Comparison of ENCODE assay signal across 21 cellular contexts in genomic region chr7:40009301-40009700, GRCh38. TPM values are rescaled to one million over a fixed set of nuclear protein-coding genes. Genes with fewer than 3 reads are reported as not detected.
DNase-seq lines count a peak whose midpoint lies in the region; ATAC-seq, FAIRE-seq and TF ChIP-seq lines count a peak whose summit lies in the region.
"Had no signal": no experiment of that assay in that cellular context is flagged by ENCODE, and none has a peak within 500 bp of the region (broad histone marks: within the 10 kb centered on the region; RNA-seq: fewer than 3 reads in every experiment).

No MANE protein-coding gene starts in this region.

- intact Hi-C loops in GM12878 (cut with micrococcal nuclease; ENCODE audit: unreplicated experiment) = no loop called here

- in situ Hi-C loops in GM23248 (cut with MboI) (no loop called here), GM12878 (cut with MboI) (no loop called here)

- ATAC-seq in GM12878 (no peak), HG03196 (IDR thresholded peaks at IDR 0.05; ENCODE audit: unreplicated experiment) (no peak)
- ATAC-seq: Right ventricle myocardium inferior had no signal

- H3K79me2 ChIP-seq in GM23248 (ENCODE audit: insufficient read depth) (peaks cover 71% of the 10 kb centered on the region), GM12878 (ENCODE audit: control insufficient read depth, insufficient read depth, low read length) (no peaks in the 10 kb centered on the region; the same call in 1 of the 2 replicates)

- H3K9me3 ChIP-seq in GM23248 (ENCODE audit: low read depth) = no peaks in the 10 kb centered on the region
- no peaks in the 10 kb centered on the region for H3K9me3 ChIP-seq in GM12878 (replicated peaks; ENCODE audit: control insufficient read depth, insufficient read depth, low read length)
- no peaks in the 10 kb centered on the region for H3K9me3 ChIP-seq in subcutaneous abdominal adipose tissue (ENCODE audit: control insufficient read depth in 5 of 5, low read length in 5 of 5)
- H3K9me3 ChIP-seq: BLaER1, Caco-2 had no signal

- RAD21 ChIA-PET in GM12878 (lab: Charles Lee; ENCODE audit: unreplicated experiment) = no interaction called here

- FAIRE-seq in GM12878 (lab: Jason Lieb, UNC) = no peak
- FAIRE-seq: GM12892, H54 had no signal

- H2AFZ ChIP-seq in GM23248 (no peak overlapping the region), GM12878 (ENCODE audit: control insufficient read depth, low read depth, low read length) (no peak overlapping the region)

- no peak for TF ChIP-seq RAD21 in GM12878 (IDR thresholded peaks at IDR 0.05; ENCODE audit: insufficient read depth, low read depth, low read length)

- POLR2A ChIA-PET in GM12878 (lab: Charles Lee) = no interaction called here

- H3K27ac ChIP-seq in GM23248 (no peak overlapping the region), GM12878 (ENCODE audit: control insufficient read depth, insufficient read depth) (no peak overlapping the region), subcutaneous abdominal adipose tissue (ENCODE audit: low read depth, low read length) (peak overlapping the region; percentile 11)
- H3K27ac ChIP-seq: BLaER1 had no signal

- no peak overlapping the region for H3K4me3 ChIP-seq in GM23248
- H3K4me3 ChIP-seq in GM12878 = no peak overlapping the region
- H3K4me3 ChIP-seq in subcutaneous abdominal adipose tissue (ENCODE audit: low read depth in 1 of 5, low read length in 5 of 5) = no peak overlapping the region
- H3K4me3 ChIP-seq: BLaER1 had no signal

- no peak for TF ChIP-seq EP300 in GM12878 (IDR thresholded peaks at IDR 0.05; ENCODE audit: borderline replicate concordance in 1 of 2, control insufficient read depth in 1 of 2, low read depth in 2 of 2, low read length in 2 of 2)

- H4K20me1 ChIP-seq in GM23248 (ENCODE audit: insufficient read depth) (no peaks in the 10 kb centered on the region; the same call in 1 of the 2 replicates), GM12878 (ENCODE audit: control insufficient read depth, insufficient read depth) (no peaks in the 10 kb centered on the region)

- H3K4me1 ChIP-seq in GM23248 (ENCODE audit: insufficient read depth) = peaks cover 19% of the 10 kb centered on the region
- no peaks in the 10 kb centered on the region for H3K4me1 ChIP-seq in GM12878 (ENCODE audit: control insufficient read depth, insufficient read depth, low read length)
- H3K4me1 ChIP-seq in subcutaneous abdominal adipose tissue (ENCODE audit: control insufficient read depth in 5 of 5, insufficient read depth in 5 of 5, low read length in 5 of 5) = peaks cover 0 to 19% (median 3%) of the 10 kb centered on the region in 5 donors
- H3K4me1 ChIP-seq: BLaER1, Caco-2 had no signal

- no peak overlapping the region for H3K9ac ChIP-seq in GM23248
- H3K9ac ChIP-seq in GM12878 (ENCODE audit: control insufficient read depth, insufficient read depth, low read length) = no peak overlapping the region
- H3K9ac ChIP-seq in subcutaneous abdominal adipose tissue (ENCODE audit: low read length in 5 of 5) = peak overlapping the region in 1 of 5 donors; percentile 35
- H3K9ac ChIP-seq: BLaER1 had no signal

- H3K27me3 ChIP-seq in GM23248 (replicated peaks; ENCODE audit: insufficient read depth) (no peaks in the 10 kb centered on the region), GM12878 (replicated peaks in 1 of 2; ENCODE audit: control insufficient read depth in 2 of 2, insufficient read depth in 2 of 2, low read length in 1 of 2) (no peaks in the 10 kb centered on the region), subcutaneous abdominal adipose tissue (ENCODE audit: control insufficient read depth in 5 of 5, insufficient read depth in 4 of 5, low read length in 5 of 5) (no peaks in the 10 kb centered on the region)
- H3K27me3 ChIP-seq: BLaER1 had no signal

- SMC1A ChIA-PET in GM12878 (lab: Charles Lee; ENCODE audit: uncharacterized antibody, unreplicated experiment) = no interaction called here

- peaks cover 21% of the 10 kb centered on the region for H3F3A ChIP-seq in GM23248 (ENCODE audit: insufficient read depth)

- H3K4me2 ChIP-seq in GM23248 (ENCODE audit: unreplicated experiment) (no peak overlapping the region), GM12878 (ENCODE audit: control insufficient read depth, insufficient read depth) (no peak overlapping the region)
- H3K4me2 ChIP-seq: BLaER1 had no signal

- TF ChIP-seq CTCF in GM12878 (IDR thresholded peaks at IDR 0.05 in 2 of 3, conservative IDR thresholded peaks at IDR 0.05 in 1 of 3; ENCODE audit: control insufficient read depth in 2 of 3, extremely low read depth in 1 of 3, insufficient read depth in 1 of 3, low read depth in 3 of 3, low read length in 3 of 3) = no peak

- H3K36me3 ChIP-seq in GM23248 (ENCODE audit: low read depth) = peaks cover 4% of the 10 kb centered on the region; the same call in 1 of the 2 replicates
- peaks cover 0 to 7% of the 10 kb centered on the region in 2 experiments; a peak in 1 of 4 replicates for H3K36me3 ChIP-seq in GM12878 (ENCODE audit: control insufficient read depth in 2 of 2, insufficient read depth in 2 of 2, low read length in 1 of 2)
- H3K36me3 ChIP-seq in subcutaneous abdominal adipose tissue (ENCODE audit: control insufficient read depth in 5 of 5, insufficient read depth in 5 of 5, low read length in 5 of 5) = peaks cover 4 to 13% (median 8%) of the 10 kb centered on the region in 5 donors

- WGBS in GM23248 (ENCODE audit: low coverage in 1 of 2, low lambda C conversion rate in 2 of 2, missing lambda C conversion rate in 2 of 2), 2 experiments = 97 to 100% methylated on average over 1 of the region's 1 CpG
- WGBS in GM12878 (ENCODE audit: insufficient coverage, insufficient replicate concordance, low lambda C conversion rate, missing lambda C conversion rate) = 91% methylated on average over 1 of the region's 1 CpG

- CTCF ChIA-PET in GM12878 (lab: Yijun Ruan, JAX) = interaction anchor here (0.8 kb wide), 1 partner anchor 30 kb away, joined by 3 read pairs; no protein-coding TSS in a partner anchor

- TF ChIP-seq POLR2A in GM12878 (IDR thresholded peaks at IDR 0.05; ENCODE audit: low read depth, low read length) = no peak

- BruUV-seq in GM12878 (replicated peaks; lab: Mats Ljungman, UMichigan) = TSS peak; percentile 13

- no peaks in the 10 kb centered on the region for H3K9me2 ChIP-seq in GM23248 (ENCODE audit: insufficient read depth)

- peak; percentile 12 for DNase-seq in GM23248
- DNase-seq in GM12878 (ENCODE audit: low read depth, low spot score) = no peak
- peak; percentile 57 for DNase-seq in fibroblast of peridontal ligament (ENCODE audit: extremely low read depth)
- no peak for DNase-seq in NCI-H2171 treated with DMSO at 0.1 percent for 48 hours (lab: John Stamatoyannopoulos, UW)
- no peak for DNase-seq in NCI-H187 (lab: John Stamatoyannopoulos, UW)
- DNase-seq: Caco-2; CD4-positive, alpha-beta T cell; DND-41; KG1; NCI-H1092 treated with DMSO at 0.1 percent for 48 hours; NCI-H1436 treated with DMSO at 0.1 percent for 48 hours; NCI-H2029; NCI-H345; NCI-H524; OCI-M1 had no signal

TF ChIP-seq in GM12878, 131 proteins besides CTCF, POLR2A, EP300 and RAD21 (continues in another document):
- TF ChIP-seq, protein P1, sequence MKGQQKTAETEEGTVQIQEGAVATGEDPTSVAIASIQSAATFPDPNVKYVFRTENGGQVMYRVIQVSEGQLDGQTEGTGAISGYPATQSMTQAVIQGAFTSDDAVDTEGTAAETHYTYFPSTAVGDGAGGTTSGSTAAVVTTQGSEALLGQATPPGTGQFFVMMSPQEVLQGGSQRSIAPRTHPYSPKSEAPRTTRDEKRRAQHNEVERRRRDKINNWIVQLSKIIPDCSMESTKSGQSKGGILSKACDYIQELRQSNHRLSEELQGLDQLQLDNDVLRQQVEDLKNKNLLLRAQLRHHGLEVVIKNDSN (IDR thresholded peaks at IDR 0.05; ENCODE audit: borderline replicate concordance, extremely low read length, insufficient read depth, low read depth, low read length) = no peak
- no peak for TF ChIP-seq HSF1 (IDR thresholded peaks at IDR 0.05; ENCODE audit: low read depth, low read length)

RNA-seq across cellular contexts. Expression of gene CDK13, which starts 59.2 kb away (rescaled TPM):
- 41.4 and 52.9 TPM in 2 replicates for total RNA-seq in GM23248 (2014; rRNA removed; shearing (Covaris generic))
- polyA plus RNA-seq in GM23248 (2016; fragmentation: Nextera tagmentation; extraction: Ambion mirVana) = 11.0 and 13.3 TPM in 2 replicates
- total RNA-seq in GM12878 (2013; cell fraction: nucleolus; rRNA removed) = 305 and 318 TPM in 2 replicates
- total RNA-seq in GM12878 (2014; rRNA removed) = 37.3 and 37.5 TPM in 2 replicates
- total RNA-seq in GM12878 (2014; rRNA removed; fragmentation: Illumina TruSeq; extraction: Trizol) = 43.4 and 50.2 TPM in 2 replicates
- 30.9 and 35.2 TPM in 2 replicates for total RNA-seq in GM12878 (2021)
- polyA plus RNA-seq in GM12878 (2011; ENCODE audit: low read depth) = 23.1 TPM
- polyA plus RNA-seq in GM12878 (2011; rRNA removed) = 43.2 and 44.4 TPM in 2 replicates
- 27.5 and 30.6 TPM in 2 replicates for polyA plus RNA-seq in GM12878 (2011; cell fraction: cytosol; rRNA removed)
- polyA plus RNA-seq in GM12878 (2011; cell fraction: nucleus; rRNA removed) = 47.1 and 58.2 TPM in 2 replicates
- 25.4 and 29.7 TPM in 2 replicates for polyA plus RNA-seq in GM12878 (2012)
- 40.6 and 47.6 TPM in 2 replicates for polyA plus RNA-seq in GM12878 (2014; fragmentation: Illumina TruSeq; extraction: Trizol)
- 10 to 100 TPM; 10.8 to 14.2 TPM for polyA plus RNA-seq in GM12878 (2014; fragmentation: Nextera tagmentation; extraction: Ambion mirVana)
- 20.8 and 21.1 TPM in 2 replicates for polyA plus RNA-seq in GM12878 (2014; rRNA removed)
- 10 to 100 TPM; 11.1 to 15.0 TPM for polyA plus RNA-seq in GM12878 (2016; fragmentation: Nextera tagmentation; extraction: Ambion mirVana)
- 97.4 and 106 TPM in 2 replicates for polyA minus RNA-seq in GM12878 (2011; rRNA and poly(A)+ RNA removed)
- polyA minus RNA-seq in GM12878 (2011; cell fraction: cytosol; rRNA and poly(A)+ RNA removed) = 26.7 and 27.9 TPM in 2 replicates
- 66.0 and 120 TPM in 2 replicates for polyA minus RNA-seq in GM12878 (2011; cell fraction: nucleus; rRNA and poly(A)+ RNA removed)

Comparison
In these comparisons a context has a peak if more than half of its experiments do, and no peak if none do; other contexts are left out.
1. DNase-seq: peak in GM23248 (single experiment) and fibroblast of peridontal ligament (single experiment); none in GM12878 (single experiment), NCI-H2171 treated with DMSO at 0.1 percent for 48 hours (single experiment) and NCI-H187 (0 of 2).